In the genomic region with DNA sequence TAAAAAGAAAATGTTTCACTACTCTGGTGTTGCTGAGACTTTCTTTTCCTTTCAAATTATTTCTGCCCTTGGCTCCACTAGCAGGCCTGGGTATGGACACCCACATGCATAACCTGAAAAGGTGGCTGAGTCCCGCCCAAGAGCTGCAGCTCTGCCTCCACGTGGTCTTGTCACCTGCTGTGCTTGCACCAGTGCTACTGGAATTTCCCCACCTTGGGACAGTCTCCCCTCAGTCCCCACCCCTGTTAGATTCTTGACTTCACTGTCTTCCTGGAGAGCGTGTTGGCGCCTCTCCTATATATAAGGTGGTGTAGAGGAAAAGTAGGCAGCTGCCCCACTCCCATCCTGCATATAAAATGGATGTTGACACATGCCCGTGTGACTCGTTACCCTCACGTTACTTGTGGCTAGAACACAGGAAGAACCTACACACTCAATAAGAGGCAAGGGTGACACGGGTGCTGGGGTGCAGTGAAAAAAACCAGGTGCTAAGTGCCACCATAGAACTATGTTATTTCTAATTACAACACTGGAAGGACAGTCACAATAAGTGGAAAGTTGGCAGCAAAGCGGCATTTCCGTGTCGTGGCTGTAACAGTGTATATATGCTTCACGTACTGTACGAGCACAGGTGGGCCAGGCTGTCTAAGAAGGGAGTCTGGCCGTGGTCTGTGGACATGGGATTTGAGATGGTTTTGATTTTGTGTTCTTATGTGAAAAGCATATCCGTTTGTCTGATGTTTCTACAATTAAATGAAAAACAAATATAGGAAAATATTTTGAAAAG, we compare ENCODE assay signal across 12 cellular contexts.
DNase-seq lines count a peak whose midpoint lies in the region; ATAC-seq and TF ChIP-seq lines count a peak whose summit lies in the region.
"Had no signal": no experiment of that assay in that cellular context is flagged by ENCODE, and none has a peak within 500 bp of the region (broad histone marks: within the 10 kb centered on the region; RNA-seq: fewer than 3 reads in every experiment).

No MANE protein-coding gene starts in this region.

- TF ChIP-seq CTCF in Peyer's patch (IDR thresholded peaks at IDR 0.05): no peak

- H3K36me3 ChIP-seq in Peyer's patch: peaks cover 0 to 5% (median 0%) of the 10 kb centered on the region in 3 donors

- H3K27me3 ChIP-seq in Peyer's patch: no peaks in the 10 kb centered on the region
- H3K27me3 ChIP-seq: tibial nerve had no signal

- H3K9me3 Mint-ChIP-seq in activated naive CD4-positive, alpha-beta T cell treated with anti-CD3 and anti-CD28 coated beads, Interleukin-2, amount 50 U/mL, for 72 hours: no peaks in the 10 kb centered on the region
- no peaks in the 10 kb centered on the region for H3K9me3 Mint-ChIP-seq in natural killer cell treated with Interleukin-12 subunit alpha and Interleukin-12 subunit beta and Interleukin-15 and Interleukin-18, amount 100 ng/mL, for 72 hours
- H3K9me3 Mint-ChIP-seq: brain had no signal

- TF ChIP-seq POLR2A in Peyer's patch (IDR thresholded peaks at IDR 0.05): no peak

- peak overlapping the region; percentile 28 for H3K4me3 Mint-ChIP-seq in natural killer cell treated with Interleukin-12 subunit alpha and Interleukin-12 subunit beta and Interleukin-15 and Interleukin-18, amount 100 ng/mL, for 72 hours
- H3K4me3 Mint-ChIP-seq: brain had no signal

- no peaks in the 10 kb centered on the region for H3K36me3 Mint-ChIP-seq in activated naive CD4-positive, alpha-beta T cell treated with anti-CD3 and anti-CD28 coated beads, Interleukin-2, amount 50 U/mL, for 72 hours
- H3K36me3 Mint-ChIP-seq in natural killer cell treated with Interleukin-12 subunit alpha and Interleukin-12 subunit beta and Interleukin-15 and Interleukin-18, amount 100 ng/mL, for 72 hours: no peaks in the 10 kb centered on the region

- no peaks in the 10 kb centered on the region for H3K9me3 ChIP-seq in Peyer's patch
- H3K9me3 ChIP-seq: tibial nerve had no signal

- peaks cover 22 to 31% of the 10 kb centered on the region in 2 donors for H3K27me3 Mint-ChIP-seq in natural killer cell treated with Interleukin-12 subunit alpha and Interleukin-12 subunit beta and Interleukin-15 and Interleukin-18, amount 100 ng/mL, for 72 hours

- DNase-seq in activated CD8-positive, alpha-beta memory T cell treated with anti-CD3 and anti-CD28 coated beads, Interleukin-2, amount 50 U/mL, for 4 hours: peak; percentile 30
- DNase-seq in activated CD8-positive, alpha-beta memory T cell treated with anti-CD3 and anti-CD28 coated beads for 24 hours: no peak
- peak; percentile 23 for DNase-seq in Jurkat, Clone E6-1 (ENCODE audit: low read depth, low spot score)
- DNase-seq in activated naive CD4-positive, alpha-beta T cell treated with anti-CD3 and anti-CD28 coated beads, Interleukin-2, amount 50 U/mL, for 72 hours (ENCODE audit: low spot score in 2 of 2): no peak
- no peak for DNase-seq in natural killer cell treated with Interleukin-12 subunit alpha and Interleukin-12 subunit beta and Interleukin-15 and Interleukin-18, amount 100 ng/mL, for 72 hours (ENCODE audit: low spot score)
- DNase-seq in Peyer's patch (no peak), NCI-H748 (lab: John Stamatoyannopoulos, UW; ENCODE audit: unreplicated experiment) (no peak)
- DNase-seq: midbrain, NCI-H1417 treated with DMSO at 0.1 percent for 48 hours had no signal

- H3K4me1 ChIP-seq in Peyer's patch: peaks cover 0 to 3% (median 0%) of the 10 kb centered on the region in 4 donors

- peak; percentile 20 to 35 for ATAC-seq in activated naive CD4-positive, alpha-beta T cell treated with anti-CD3 and anti-CD28 coated beads, Interleukin-2, amount 50 U/mL, for 72 hours
- peak; percentile 12 to 52 for ATAC-seq in natural killer cell treated with Interleukin-12 subunit alpha and Interleukin-12 subunit beta and Interleukin-15 and Interleukin-18, amount 100 ng/mL, for 72 hours
- no peak for ATAC-seq in HG03378 (IDR thresholded peaks at IDR 0.05; ENCODE audit: unreplicated experiment)

- peak overlapping the region in 1 of 2 donors; percentile 11 for H3K27ac Mint-ChIP-seq in activated naive CD4-positive, alpha-beta T cell treated with anti-CD3 and anti-CD28 coated beads, Interleukin-2, amount 50 U/mL, for 72 hours
- peak overlapping the region in 1 of 2 donors; percentile 0 for H3K27ac Mint-ChIP-seq in natural killer cell treated with Interleukin-12 subunit alpha and Interleukin-12 subunit beta and Interleukin-15 and Interleukin-18, amount 100 ng/mL, for 72 hours

- peaks cover 24 to 31% of the 10 kb centered on the region in 2 donors for H3K4me1 Mint-ChIP-seq in natural killer cell treated with Interleukin-12 subunit alpha and Interleukin-12 subunit beta and Interleukin-15 and Interleukin-18, amount 100 ng/mL, for 72 hours (ENCODE audit: low read depth in 2 of 2)

- no peak overlapping the region for H3K4me3 ChIP-seq in Jurkat, Clone E6-1 (ENCODE audit: low read length)
- H3K4me3 ChIP-seq in Peyer's patch: no peak overlapping the region
- H3K4me3 ChIP-seq: tibial nerve had no signal

- H3K27ac ChIP-seq in Peyer's patch: no peak overlapping the region
- H3K27ac ChIP-seq: tibial nerve had no signal

Comparison
In these comparisons a context has a peak if more than half of its experiments do, and no peak if none do; other contexts are left out.
1. DNase-seq: peak in activated CD8-positive, alpha-beta memory T cell treated with anti-CD3 and anti-CD28 coated beads, Interleukin-2, amount 50 U/mL, for 4 hours (single experiment) and Jurkat, Clone E6-1 (single experiment); none in activated CD8-positive, alpha-beta memory T cell treated with anti-CD3 and anti-CD28 coated beads for 24 hours (single experiment), activated naive CD4-positive, alpha-beta T cell treated with anti-CD3 and anti-CD28 coated beads, Interleukin-2, amount 50 U/mL, for 72 hours (0 of 2), natural killer cell treated with Interleukin-12 subunit alpha and Interleukin-12 subunit beta and Interleukin-15 and Interleukin-18, amount 100 ng/mL, for 72 hours (single experiment), Peyer's patch (0 of 3) and NCI-H748 (single experiment).